8 cellular contexts compared by ENCODE assay signal in genomic region chr2:3377612-3378432, GRCh38. TPM values are rescaled to one million over a fixed set of nuclear protein-coding genes. Genes with fewer than 3 reads are reported as not detected.
DNase-seq lines count a peak whose midpoint lies in the region; ATAC-seq and TF ChIP-seq lines count a peak whose summit lies in the region.

Gene EIPR1 (minus strand): TSS chr2:3377818. CDS start chr2:3377689, 129 bp downstream.

- H3K9me3 Mint-ChIP-seq in activated naive CD8-positive, alpha-beta T cell treated with anti-CD3 and anti-CD28 coated beads, Interleukin-2, amount 10 ng/mL, durations not matched to agents 7 days and 5 days: no peaks in the 10 kb centered on the region

- H3K4me3 ChIP-seq in SU-DHL-6 (ENCODE audit: insufficient read depth, low read length, poor library complexity, severe bottlenecking) (peak within 1 kb of the TSS; percentile 78), ovary (peak within 1 kb of the TSS; percentile 82), thyroid gland (replicated peaks in 1 of 3) (peak within 1 kb of the TSS; percentile 41 to 90 (median 57))

- TF ChIP-seq CTCF in SU-DHL-6 (IDR thresholded peaks at IDR 0.05; ENCODE audit: insufficient read depth, low read length, poor library complexity, severe bottlenecking) (no peak), ovary (IDR thresholded peaks at IDR 0.05) (peak in 2 of 3 donors; percentile 19 to 31), thyroid gland (IDR thresholded peaks at IDR 0.05) (peak in 3 of 6 experiments; percentile 11 to 32 (median 21))

- H3K36me3 Mint-ChIP-seq in activated naive CD8-positive, alpha-beta T cell treated with anti-CD3 and anti-CD28 coated beads, Interleukin-2, amount 10 ng/mL, durations not matched to agents 7 days and 5 days: peaks cover 13% of the 10 kb centered on the region

- H3K4me1 ChIP-seq in ovary (ENCODE audit: insufficient read depth): peaks cover 8% of the 10 kb centered on the region
- peaks cover 11 to 22% of the 10 kb centered on the region in 2 donors for H3K4me1 ChIP-seq in thyroid gland

- peak within 1 kb of the TSS; percentile 68 for H2AFZ ChIP-seq in SU-DHL-6 (ENCODE audit: low read depth, low read length, severe bottlenecking)

- H3F3A ChIP-seq in SU-DHL-6 (ENCODE audit: insufficient read depth): no peaks in the 10 kb centered on the region; the same call in 1 of the 2 replicates

- no peaks in the 10 kb centered on the region; the same call in 1 of the 2 replicates for H4K20me1 ChIP-seq in SU-DHL-6 (ENCODE audit: low read depth, low read length)

- H3K79me2 ChIP-seq in SU-DHL-6 (ENCODE audit: insufficient read depth, low read length): peaks cover 50% of the 10 kb centered on the region

- WGBS in ovary, 3 donors: 1 to 2% (median 1%) methylated on average over 56 to 57 of the region's 57 CpGs
- WGBS in thyroid gland, 2 donors: 1 to 4% methylated on average over 30 to 41 of the region's 57 CpGs

- no peaks in the 10 kb centered on the region for H3K9me2 ChIP-seq in SU-DHL-6 (replicated peaks; ENCODE audit: insufficient read depth, low read length)

- peak; percentile 59 for TF ChIP-seq POLR2A in GM10847 (IDR thresholded peaks at IDR 0.05; ENCODE audit: extremely low read depth, insufficient read length)
- peak; percentile 57 for TF ChIP-seq POLR2A in ovary (IDR thresholded peaks at IDR 0.05)
- TF ChIP-seq POLR2A in thyroid gland (IDR thresholded peaks at IDR 0.05): peak in 1 of 2 donors; percentile 90

- peak within 1 kb of the TSS; percentile 95 for H3K27ac Mint-ChIP-seq in activated naive CD8-positive, alpha-beta T cell treated with anti-CD3 and anti-CD28 coated beads, Interleukin-2, amount 10 ng/mL, durations not matched to agents 7 days and 5 days

- H3K4me1 Mint-ChIP-seq in activated naive CD8-positive, alpha-beta T cell treated with anti-CD3 and anti-CD28 coated beads, Interleukin-2, amount 10 ng/mL, durations not matched to agents 7 days and 5 days: peaks cover 27% of the 10 kb centered on the region

- peak within 1 kb of the TSS; percentile 92 for H3K4me3 Mint-ChIP-seq in activated naive CD8-positive, alpha-beta T cell treated with anti-CD3 and anti-CD28 coated beads, Interleukin-2, amount 10 ng/mL, durations not matched to agents 7 days and 5 days

- no peak for TF ChIP-seq EP300 in ovary (IDR thresholded peaks at IDR 0.05)

- ATAC-seq in HG02678 (IDR thresholded peaks at IDR 0.05; ENCODE audit: unreplicated experiment): peak; percentile 83
- peak; percentile 86 for ATAC-seq in activated naive CD8-positive, alpha-beta T cell treated with anti-CD3 and anti-CD28 coated beads, Interleukin-2, amount 10 ng/mL, durations not matched to agents 7 days and 5 days (ENCODE audit: low read depth)

- H3K4me2 ChIP-seq in SU-DHL-6 (ENCODE audit: low read depth, low read length, poor library complexity, severe bottlenecking): peak within 1 kb of the TSS; percentile 89

- peaks cover 5% of the 10 kb centered on the region for H3K36me3 ChIP-seq in SU-DHL-6 (ENCODE audit: low read length)
- no peaks in the 10 kb centered on the region for H3K36me3 ChIP-seq in ovary
- H3K36me3 ChIP-seq in thyroid gland: no peaks in the 10 kb centered on the region

- POLR2A ChIA-PET in activated naive CD8-positive, alpha-beta T cell treated with anti-CD3 and anti-CD28 coated beads, Interleukin-2, amount 10 ng/mL, durations not matched to agents 7 days and 5 days (lab: Charles Lee): interaction anchor here (0.7 to 1.8 kb wide), 7 partner anchors 15 to 275 kb away, joined by 3 to 14 read pairs (median 6); partner anchors contain the start of gene RNASEH1

- H3K27me3 ChIP-seq in SU-DHL-6 (ENCODE audit: low read length) (no peaks in the 10 kb centered on the region), ovary (no peaks in the 10 kb centered on the region), thyroid gland (no peaks in the 10 kb centered on the region)

- H3K27me3 Mint-ChIP-seq in activated naive CD8-positive, alpha-beta T cell treated with anti-CD3 and anti-CD28 coated beads, Interleukin-2, amount 10 ng/mL, durations not matched to agents 7 days and 5 days: no peaks in the 10 kb centered on the region

- peak within 1 kb of the TSS; percentile 76 for H3K9ac ChIP-seq in SU-DHL-6 (ENCODE audit: low read length)

- peak within 1 kb of the TSS; percentile 71 for H3K27ac ChIP-seq in SU-DHL-6 (ENCODE audit: low read depth, low read length)
- peak within 1 kb of the TSS; percentile 14 to 83 for H3K27ac ChIP-seq in ovary
- peak within 1 kb of the TSS; percentile 84 to 92 (median 87) for H3K27ac ChIP-seq in thyroid gland

- intact Hi-C loops in head of caudate nucleus (cut with DNase I) (loop anchor here (5.0 kb wide), 3 partner anchors 76 to 199 kb away; partner anchors contain the start of gene RPS7), ovary (cut with DNase I) (no loop called here), thyroid gland (cut with DNase I) (no loop called here)

- H3K9me3 ChIP-seq in SU-DHL-6 (ENCODE audit: insufficient read depth, low read length) (no peaks in the 10 kb centered on the region), ovary (no peaks in the 10 kb centered on the region), thyroid gland (no peaks in the 10 kb centered on the region)

- DNase-seq in NCI-H128 (lab: John Stamatoyannopoulos, UW; ENCODE audit: unreplicated experiment): peak; percentile 95
- peak; percentile 93 for DNase-seq in activated naive CD8-positive, alpha-beta T cell treated with anti-CD3 and anti-CD28 coated beads, Interleukin-2, amount 10 ng/mL, durations not matched to agents 7 days and 5 days
- peak; percentile 88 to 100 (median 98) for DNase-seq in head of caudate nucleus
- peak; percentile 96 to 98 (median 96) for DNase-seq in ovary
- peak; percentile 99 for DNase-seq in thyroid gland

RNA-seq across cellular contexts. Expression of gene EIPR1, which starts in this region (rescaled TPM):
- total RNA-seq in activated naive CD8-positive, alpha-beta T cell treated with anti-CD3 and anti-CD28 coated beads, Interleukin-2, amount 10 ng/mL, durations not matched to agents 7 days and 5 days: 10 to 100 TPM; 31.0 to 34.6 TPM
- total RNA-seq in ovary (10 to 100 TPM in 3 of 7 donors, 1 to 10 TPM in 4; 6.6 to 16.6 (median 9.2) TPM), thyroid gland (10 to 100 TPM; 26.1 to 51.6 (median 40.0) TPM)
- polyA plus RNA-seq in ovary: 1 to 10 TPM; 8.3 to 8.9 TPM

Comparison
In these comparisons a context has a peak if more than half of its experiments do, and no peak if none do; other contexts are left out.
1. Peak in every context shown above with its lines: DNase-seq, ATAC-seq, H3K4me3 ChIP-seq and H3K27ac ChIP-seq.